ENCODE assay signal across 8 cellular contexts in genomic region chr2:68487773-68488355, GRCh38. TPM values are rescaled to one million over a fixed set of nuclear protein-coding genes. Genes with fewer than 3 reads are reported as not detected.
DNase-seq lines count a peak whose midpoint lies in the region; ATAC-seq and TF ChIP-seq lines count a peak whose summit lies in the region.

No MANE protein-coding gene starts in this region.

- no peaks in the 10 kb centered on the region for H3K9me3 Mint-ChIP-seq in natural killer cell
- no peaks in the 10 kb centered on the region for H3K9me3 Mint-ChIP-seq in natural killer cell treated with Interleukin-12 subunit alpha and Interleukin-12 subunit beta and Interleukin-15 and Interleukin-18, amount 100 ng/mL, for 72 hours
- no peaks in the 10 kb centered on the region for H3K9me3 Mint-ChIP-seq in effector memory CD8-positive, alpha-beta T cell
- H3K9me3 Mint-ChIP-seq in progenitor cell of endocrine pancreas (ENCODE audit: low read depth), result peaks cover under 1% of the 10 kb centered on the region
- H3K9me3 Mint-ChIP-seq in WTC11, result peaks cover under 1% of the 10 kb centered on the region

- intact Hi-C loops in natural killer cell (cut with micrococcal nuclease), result loop anchor here (1.0 kb wide), 1 partner anchor 437 kb away; no protein-coding TSS in a partner anchor

- POLR2A ChIA-PET in WTC11 (lab: Charles Lee), result no interaction called here

- H3K4me3 Mint-ChIP-seq in natural killer cell (no peak overlapping the region), progenitor cell of endocrine pancreas (ENCODE audit: low read depth) (no peak overlapping the region), WTC11 (no peak overlapping the region)
- no peak overlapping the region for H3K4me3 Mint-ChIP-seq in natural killer cell treated with Interleukin-12 subunit alpha and Interleukin-12 subunit beta and Interleukin-15 and Interleukin-18, amount 100 ng/mL, for 72 hours
- H3K4me3 Mint-ChIP-seq in effector memory CD8-positive, alpha-beta T cell, result no peak overlapping the region

- no peak for DNase-seq in natural killer cell
- DNase-seq in natural killer cell treated with Interleukin-12 subunit alpha and Interleukin-12 subunit beta and Interleukin-15 and Interleukin-18, amount 100 ng/mL, for 72 hours (ENCODE audit: low spot score), result no peak
- peak; percentile 27 for DNase-seq in NCI-H748 (lab: John Stamatoyannopoulos, UW; ENCODE audit: unreplicated experiment)
- DNase-seq in effector memory CD8-positive, alpha-beta T cell, result no peak
- DNase-seq in progenitor cell of endocrine pancreas (ENCODE audit: low spot score, unreplicated experiment), result no peak
- DNase-seq in WTC11 (ENCODE audit: low spot score), result no peak
- DNase-seq in glomerular visceral epithelial cell (ENCODE audit: extremely low spot score), result no peak

- H3K27me3 Mint-ChIP-seq in natural killer cell (ENCODE audit: low read depth in 2 of 2) (no peaks in the 10 kb centered on the region), progenitor cell of endocrine pancreas (no peaks in the 10 kb centered on the region), WTC11 (ENCODE audit: low read depth) (no peaks in the 10 kb centered on the region)
- H3K27me3 Mint-ChIP-seq in natural killer cell treated with Interleukin-12 subunit alpha and Interleukin-12 subunit beta and Interleukin-15 and Interleukin-18, amount 100 ng/mL, for 72 hours, result no peaks in the 10 kb centered on the region
- H3K27me3 Mint-ChIP-seq in effector memory CD8-positive, alpha-beta T cell, result no peaks in the 10 kb centered on the region

- CTCF ChIA-PET in WTC11 (lab: Charles Lee), result interaction anchor here (0.7 to 1.7 kb wide), 27 partner anchors 10 to 818 kb away, joined by 3 to 21 read pairs (median 4); partner anchors contain the start of genes APLF and FBXO48

- no peaks in the 10 kb centered on the region for H3K36me3 Mint-ChIP-seq in natural killer cell
- H3K36me3 Mint-ChIP-seq in natural killer cell treated with Interleukin-12 subunit alpha and Interleukin-12 subunit beta and Interleukin-15 and Interleukin-18, amount 100 ng/mL, for 72 hours, result no peaks in the 10 kb centered on the region
- H3K36me3 Mint-ChIP-seq in effector memory CD8-positive, alpha-beta T cell (ENCODE audit: insufficient read depth), result no peaks in the 10 kb centered on the region
- H3K36me3 Mint-ChIP-seq in progenitor cell of endocrine pancreas (ENCODE audit: insufficient read depth), result no peaks in the 10 kb centered on the region
- H3K36me3 Mint-ChIP-seq in WTC11, result no peaks in the 10 kb centered on the region

- H3K27ac Mint-ChIP-seq in natural killer cell (no peak overlapping the region), progenitor cell of endocrine pancreas (no peak overlapping the region), WTC11 (no peak overlapping the region)
- no peak overlapping the region for H3K27ac Mint-ChIP-seq in natural killer cell treated with Interleukin-12 subunit alpha and Interleukin-12 subunit beta and Interleukin-15 and Interleukin-18, amount 100 ng/mL, for 72 hours
- no peak overlapping the region for H3K27ac Mint-ChIP-seq in effector memory CD8-positive, alpha-beta T cell

- H3K4me1 Mint-ChIP-seq in natural killer cell, result peaks cover 0 to 5% of the 10 kb centered on the region in 2 donors
- no peaks in the 10 kb centered on the region for H3K4me1 Mint-ChIP-seq in natural killer cell treated with Interleukin-12 subunit alpha and Interleukin-12 subunit beta and Interleukin-15 and Interleukin-18, amount 100 ng/mL, for 72 hours (ENCODE audit: low read depth in 2 of 2)
- H3K4me1 Mint-ChIP-seq in effector memory CD8-positive, alpha-beta T cell (ENCODE audit: low read depth in 2 of 2), result peaks cover 0 to 4% of the 10 kb centered on the region in 2 donors
- H3K4me1 Mint-ChIP-seq in progenitor cell of endocrine pancreas (ENCODE audit: low read depth), result peaks cover 3% of the 10 kb centered on the region
- H3K4me1 Mint-ChIP-seq in WTC11, result no peaks in the 10 kb centered on the region

- peak in 2 of 3 donors; percentile 62 to 69 for ATAC-seq in natural killer cell
- no peak for ATAC-seq in natural killer cell treated with Interleukin-12 subunit alpha and Interleukin-12 subunit beta and Interleukin-15 and Interleukin-18, amount 100 ng/mL, for 72 hours
- ATAC-seq in effector memory CD8-positive, alpha-beta T cell (replicated peaks), result peak; percentile 58
- no peak for ATAC-seq in WTC11
- ATAC-seq in HG03432 (IDR thresholded peaks at IDR 0.05; ENCODE audit: unreplicated experiment), result no peak

- peak; percentile 47 for TF ChIP-seq CTCF in natural killer cell (IDR thresholded peaks at IDR 0.05)
- TF ChIP-seq CTCF in progenitor cell of endocrine pancreas (IDR thresholded peaks at IDR 0.05; ENCODE audit: unreplicated experiment), result peak; percentile 56
- no peak for TF ChIP-seq CTCF in WTC11 (IDR thresholded peaks at IDR 0.05)

TF ChIP-seq in WTC11, 78 proteins besides CTCF, POLR2A, EP300 and RAD21 (continues in another document):
- no peak for TF ChIP-seq ZNF512 (CRISPR knock-in tag; IDR thresholded peaks at IDR 0.05; ENCODE audit: borderline replicate concordance)
- TF ChIP-seq SMAD3 (CRISPR knock-in tag; IDR thresholded peaks at IDR 0.05; ENCODE audit: borderline replicate concordance), result no peak
- TF ChIP-seq NFE2L1 (CRISPR knock-in tag; IDR thresholded peaks at IDR 0.05), result no peak
- TF ChIP-seq JAZF1 (CRISPR knock-in tag; IDR thresholded peaks at IDR 0.05), result no peak
- TF ChIP-seq, protein P1, sequence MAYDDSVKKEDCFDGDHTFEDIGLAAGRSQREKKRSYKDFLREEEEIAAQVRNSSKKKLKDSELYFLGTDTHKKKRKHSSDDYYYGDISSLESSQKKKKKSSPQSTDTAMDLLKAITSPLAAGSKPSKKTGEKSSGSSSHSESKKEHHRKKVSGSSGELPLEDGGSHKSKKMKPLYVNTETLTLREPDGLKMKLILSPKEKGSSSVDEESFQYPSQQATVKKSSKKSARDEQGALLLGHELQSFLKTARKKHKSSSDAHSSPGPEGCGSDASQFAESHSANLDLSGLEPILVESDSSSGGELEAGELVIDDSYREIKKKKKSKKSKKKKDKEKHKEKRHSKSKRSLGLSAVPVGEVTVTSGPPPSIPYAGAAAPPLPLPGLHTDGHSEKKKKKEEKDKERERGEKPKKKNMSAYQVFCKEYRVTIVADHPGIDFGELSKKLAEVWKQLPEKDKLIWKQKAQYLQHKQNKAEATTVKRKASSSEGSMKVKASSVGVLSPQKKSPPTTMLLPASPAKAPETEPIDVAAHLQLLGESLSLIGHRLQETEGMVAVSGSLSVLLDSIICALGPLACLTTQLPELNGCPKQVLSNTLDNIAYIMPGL (CRISPR knock-in tag; IDR thresholded peaks at IDR 0.05), result no peak
- TF ChIP-seq FOXP1 (CRISPR knock-in tag; IDR thresholded peaks at IDR 0.05; ENCODE audit: borderline replicate concordance), result no peak
- TF ChIP-seq NFYB (CRISPR knock-in tag; conservative IDR thresholded peaks at IDR 0.05; ENCODE audit: low read depth), result no peak
- no peak for TF ChIP-seq PRDM15 (CRISPR knock-in tag; IDR thresholded peaks at IDR 0.05)
- no peak for TF ChIP-seq CREM (CRISPR knock-in tag; IDR thresholded peaks at IDR 0.05)
- no peak for TF ChIP-seq SMAD4 (CRISPR knock-in tag; IDR thresholded peaks at IDR 0.05)

RNA-seq across cellular contexts. Expression of gene APLF, which starts 20.5 kb away (rescaled TPM):
- total RNA-seq in natural killer cell, result 1 to 10 TPM; 2.2 to 4.3 (median 3.8) TPM
- 1 to 10 TPM; 2.0 to 3.2 TPM for total RNA-seq in natural killer cell treated with Interleukin-12 subunit alpha and Interleukin-12 subunit beta and Interleukin-15 and Interleukin-18, amount 100 ng/mL, for 72 hours
- 10.6 and 11.6 TPM in 2 replicates for total RNA-seq in progenitor cell of endocrine pancreas
- total RNA-seq in WTC11 (2021), result 2.7 to 4.0 TPM (median 3.9 TPM) in 3 replicates

RNA-seq across cellular contexts. Expression of gene FBXO48, which starts 20.8 kb away (rescaled TPM):
- total RNA-seq in natural killer cell (1 to 10 TPM in 2 of 3 donors, under 1 TPM in 1; 0.96 to 1.3 (median 1.1) TPM), progenitor cell of endocrine pancreas (1.2 and 1.5 TPM in 2 replicates), WTC11 (2021) (1.3 to 1.5 TPM (median 1.3 TPM) in 3 replicates)
- 1 to 10 TPM; 1.8 to 2.5 TPM for total RNA-seq in natural killer cell treated with Interleukin-12 subunit alpha and Interleukin-12 subunit beta and Interleukin-15 and Interleukin-18, amount 100 ng/mL, for 72 hours

Comparison
In these comparisons a context has a peak if more than half of its experiments do, and no peak if none do; other contexts are left out.
1. ATAC-seq: peak in natural killer cell (2 of 3) and effector memory CD8-positive, alpha-beta T cell (single experiment); none in natural killer cell treated with Interleukin-12 subunit alpha and Interleukin-12 subunit beta and Interleukin-15 and Interleukin-18, amount 100 ng/mL, for 72 hours (0 of 2), WTC11 (single experiment) and HG03432 (single experiment).